Comparison of ENCODE assay signal across 14 cellular contexts in genomic region chr7:46908770-46909169, GRCh38.
A peak's percentile ranks its signal among the peaks of the same experiment; 100 is the strongest.
DNase-seq lines count a peak whose midpoint lies in the region; TF ChIP-seq lines count a peak whose summit lies in the region.
"Had no signal": no experiment of that assay in that cellular context is flagged by ENCODE, and none has a peak within 500 bp of the region (broad histone marks: within the 10 kb centered on the region; RNA-seq: fewer than 3 reads in every experiment).

No MANE protein-coding gene starts in this region.

- intact Hi-C loops in thyroid gland (cut with DNase I): no loop called here

- TF ChIP-seq CTCF in neural progenitor cell (IDR thresholded peaks at IDR 0.05) (no peak), thyroid gland (IDR thresholded peaks at IDR 0.05) (no peak)

- H3F3A ChIP-seq in neural progenitor cell (ENCODE audit: low read depth): no peaks in the 10 kb centered on the region

- no peak overlapping the region for H3K4me3 Mint-ChIP-seq in neural progenitor cell
- H3K4me3 Mint-ChIP-seq: activated CD4-positive, alpha-beta memory T cell treated with anti-CD3 and anti-CD28 coated beads for 36 hours; activated naive CD4-positive, alpha-beta T cell treated with anti-CD3 and anti-CD28 coated beads, Interleukin-2, amount 50 U/mL, for 24 hours; H9 had no signal

- H3K4me1 ChIP-seq in ACC112 (ENCODE audit: control insufficient read depth, insufficient read depth, low read length, unreplicated experiment) (peaks cover 25% of the 10 kb centered on the region), neural progenitor cell (no peaks in the 10 kb centered on the region), thyroid gland (no peaks in the 10 kb centered on the region)
- H3K4me1 ChIP-seq: A549 had no signal

- no peak overlapping the region for H3K27ac Mint-ChIP-seq in neural progenitor cell
- H3K27ac Mint-ChIP-seq: activated CD4-positive, alpha-beta memory T cell treated with anti-CD3 and anti-CD28 coated beads for 36 hours; activated naive CD4-positive, alpha-beta T cell treated with anti-CD3 and anti-CD28 coated beads, Interleukin-2, amount 50 U/mL, for 24 hours had no signal

- peaks cover 4% of the 10 kb centered on the region for H3K4me1 Mint-ChIP-seq in neural progenitor cell
- H3K4me1 Mint-ChIP-seq: activated naive CD4-positive, alpha-beta T cell treated with anti-CD3 and anti-CD28 coated beads, Interleukin-2, amount 50 U/mL, for 24 hours; H9 had no signal

- no peaks in the 10 kb centered on the region for H3K27me3 ChIP-seq in ACC112 (ENCODE audit: insufficient read depth, low read length)
- no peaks in the 10 kb centered on the region for H3K27me3 ChIP-seq in neural progenitor cell
- no peaks in the 10 kb centered on the region for H3K27me3 ChIP-seq in thyroid gland

- H3K4me3 ChIP-seq in ACC112 (ENCODE audit: low read depth, low read length) (peak overlapping the region; percentile 65; the same call in 1 of the 2 replicates), neural progenitor cell (no peak overlapping the region), thyroid gland (replicated peaks in 1 of 3) (no peak overlapping the region)
- H3K4me3 ChIP-seq: A549 had no signal

- H2AFZ ChIP-seq in ACC112 (ENCODE audit: low read length, unreplicated experiment) (peak overlapping the region; percentile 83), neural progenitor cell (replicated peaks) (no peak overlapping the region)

- peak overlapping the region; percentile 92 for H3K27ac ChIP-seq in ACC112 (ENCODE audit: low read depth, low read length)
- H3K27ac ChIP-seq in neural progenitor cell: no peak overlapping the region
- no peak overlapping the region for H3K27ac ChIP-seq in thyroid gland

- no peak for TF ChIP-seq POLR2A in thyroid gland (IDR thresholded peaks at IDR 0.05)

- H3K9me3 ChIP-seq in neural progenitor cell (ENCODE audit: low read depth): no peaks in the 10 kb centered on the region
- H3K9me3 ChIP-seq in thyroid gland: no peaks in the 10 kb centered on the region

- H3K9me3 Mint-ChIP-seq in neural progenitor cell: no peaks in the 10 kb centered on the region
- H3K9me3 Mint-ChIP-seq: activated naive CD4-positive, alpha-beta T cell treated with anti-CD3 and anti-CD28 coated beads, Interleukin-2, amount 50 U/mL, for 24 hours; H9 had no signal

- peaks cover 2% of the 10 kb centered on the region for H3K27me3 Mint-ChIP-seq in neural progenitor cell (ENCODE audit: insufficient read depth, low read depth)
- H3K27me3 Mint-ChIP-seq: activated CD4-positive, alpha-beta memory T cell treated with anti-CD3 and anti-CD28 coated beads for 36 hours; activated naive CD4-positive, alpha-beta T cell treated with anti-CD3 and anti-CD28 coated beads, Interleukin-2, amount 50 U/mL, for 24 hours had no signal

- H4K20me1 ChIP-seq in neural progenitor cell (ENCODE audit: low read depth): no peaks in the 10 kb centered on the region

- WGBS in thyroid gland, 2 donors: 67 to 80% methylated on average over 1 of the region's 1 CpG

- no peaks in the 10 kb centered on the region for H3K79me2 ChIP-seq in ACC112 (ENCODE audit: control insufficient read depth, insufficient read depth, low read length, unreplicated experiment)
- H3K79me2 ChIP-seq in neural progenitor cell (ENCODE audit: low read depth): no peaks in the 10 kb centered on the region

- peak; percentile 77 for DNase-seq in HS-5 (ENCODE audit: low read depth)
- peak; percentile 3 for DNase-seq in amniotic stem cell (lab: John Stamatoyannopoulos, UW)
- DNase-seq in foreskin melanocyte: peak; percentile 80
- no peak for DNase-seq in neural progenitor cell (ENCODE audit: low spot score)
- no peak for DNase-seq in thyroid gland
- DNase-seq in cerebellar cortex (ENCODE audit: low spot score): no peak
- DNase-seq in OCI-M1 (lab: John Stamatoyannopoulos, UW): no peak
- DNase-seq: activated CD4-positive, alpha-beta memory T cell treated with anti-CD3 and anti-CD28 coated beads for 36 hours; H9; NCI-H510A; stimulated activated naive CD4-positive, alpha-beta T cell treated with Interleukin-2 at 50 U/mL for 16 hours had no signal

- no peak overlapping the region for H3K4me2 ChIP-seq in neural progenitor cell
- H3K4me2 ChIP-seq: A549 had no signal

- H3K9ac ChIP-seq in neural progenitor cell: no peak overlapping the region

- H3K36me3 ChIP-seq in ACC112 (ENCODE audit: insufficient read depth, low read length) (no peaks in the 10 kb centered on the region), neural progenitor cell (no peaks in the 10 kb centered on the region), thyroid gland (no peaks in the 10 kb centered on the region)

- H3K36me3 Mint-ChIP-seq in neural progenitor cell: no peaks in the 10 kb centered on the region
- H3K36me3 Mint-ChIP-seq: activated CD4-positive, alpha-beta memory T cell treated with anti-CD3 and anti-CD28 coated beads for 36 hours; activated naive CD4-positive, alpha-beta T cell treated with anti-CD3 and anti-CD28 coated beads, Interleukin-2, amount 50 U/mL, for 24 hours had no signal

Comparison
In these comparisons a context has a peak if more than half of its experiments do, and no peak if none do; other contexts are left out.
1. DNase-seq: peak in HS-5 (single experiment), amniotic stem cell (single experiment) and foreskin melanocyte (single experiment); none in neural progenitor cell (single experiment), thyroid gland (0 of 2), cerebellar cortex (single experiment) and OCI-M1 (single experiment).